ENCODE assay signal across 25 cellular contexts in the genomic region with DNA sequence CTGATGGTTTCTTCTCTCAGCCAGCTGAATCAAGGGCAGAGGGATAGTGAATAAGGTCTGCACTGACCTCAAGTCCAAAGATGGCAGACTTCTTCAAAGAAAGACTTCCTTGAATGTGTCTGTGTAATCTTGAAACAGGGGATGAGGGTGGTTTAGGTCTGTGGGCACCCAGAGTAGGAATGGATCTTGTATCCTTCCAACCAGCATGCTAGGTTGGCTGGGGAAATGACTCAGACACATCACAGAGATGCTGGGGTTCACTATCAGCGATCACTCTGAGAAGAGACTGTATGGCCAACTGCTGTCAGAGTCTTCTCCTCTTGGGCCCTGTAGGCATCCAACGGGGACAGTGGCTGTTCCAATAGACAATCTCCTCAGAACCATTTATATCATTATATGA.
"Had no signal": no experiment of that assay in that cellular context is flagged by ENCODE, and none has a peak within 500 bp of the region (broad histone marks: within the 10 kb centered on the region; RNA-seq: fewer than 3 reads in every experiment).

No MANE protein-coding gene starts in this region.

- DNase-seq: activated CD4-positive, alpha-beta memory T cell treated with anti-CD3 and anti-CD28 coated beads, Interleukin-2, amount 10 ng/mL, durations not matched to agents 7 days and 5 days; activated CD4-positive, alpha-beta T cell treated with anti-CD3 and anti-CD28 coated beads, Interleukin-2, amount 10 ng/mL, durations not matched to agents 24 days and 14 days; activated naive CD8-positive, alpha-beta T cell treated with anti-CD3 and anti-CD28 coated beads, Interleukin-2, amount 50 U/mL, for 24 hours; activated T-cell treated with anti-CD3 and anti-CD28 coated beads, Interleukin-2, amount 50 U/mL, for 48 hours; amniotic stem cell; body of pancreas; central memory CD4-positive, alpha-beta T cell; Kasumi-1; NCI-H1105 treated with DMSO at 0.1 percent for 48 hours; NCI-H1436 treated with DMSO at 0.1 percent for 48 hours; NCI-H187; NCI-H2081; NCI-H510A treated with DMSO at 0.1 percent for 48 hours; NCI-H69; NK-92 treated with Interleukin-12 subunit alpha and Interleukin-12 subunit beta, amount 100 ng/mL, for 24 hours; OCI-M1; Peyer's patch; Right ventricle myocardium superior; SK-N-SH had no signal

- H3K27ac ChIP-seq: ascending aorta, body of pancreas, Peyer's patch, RWPE1, SJCRH30 had no signal

- H3K4me3 ChIP-seq: ascending aorta, body of pancreas, K562, Peyer's patch, SJCRH30 had no signal

- H3K9me3 ChIP-seq: ascending aorta, body of pancreas, Peyer's patch, SJCRH30, SK-N-SH had no signal

- H3K27ac Mint-ChIP-seq: activated CD4-positive, alpha-beta memory T cell treated with anti-CD3 and anti-CD28 coated beads, Interleukin-2, amount 10 ng/mL, durations not matched to agents 7 days and 5 days; activated CD4-positive, alpha-beta T cell treated with anti-CD3 and anti-CD28 coated beads, Interleukin-2, amount 10 ng/mL, durations not matched to agents 24 days and 14 days; activated naive CD4-positive, alpha-beta T cell treated with anti-CD3 and anti-CD28 coated beads, Interleukin-2, amount 50 U/mL, for 24 hours; activated naive CD8-positive, alpha-beta T cell treated with anti-CD3 and anti-CD28 coated beads, Interleukin-2, amount 50 U/mL, for 24 hours had no signal

- H3K4me1 Mint-ChIP-seq: activated naive CD4-positive, alpha-beta T cell treated with anti-CD3 and anti-CD28 coated beads, Interleukin-2, amount 50 U/mL, for 24 hours; activated naive CD8-positive, alpha-beta T cell treated with anti-CD3 and anti-CD28 coated beads, Interleukin-2, amount 50 U/mL, for 24 hours had no signal

- H3K4me3 Mint-ChIP-seq: activated CD4-positive, alpha-beta memory T cell treated with anti-CD3 and anti-CD28 coated beads, Interleukin-2, amount 10 ng/mL, durations not matched to agents 7 days and 5 days; activated CD4-positive, alpha-beta T cell treated with anti-CD3 and anti-CD28 coated beads, Interleukin-2, amount 10 ng/mL, durations not matched to agents 24 days and 14 days; activated naive CD4-positive, alpha-beta T cell treated with anti-CD3 and anti-CD28 coated beads, Interleukin-2, amount 50 U/mL, for 24 hours; activated naive CD8-positive, alpha-beta T cell treated with anti-CD3 and anti-CD28 coated beads, Interleukin-2, amount 50 U/mL, for 24 hours had no signal

- H3K36me3 Mint-ChIP-seq: activated naive CD4-positive, alpha-beta T cell treated with anti-CD3 and anti-CD28 coated beads, Interleukin-2, amount 50 U/mL, for 24 hours had no signal

- H3K27me3 Mint-ChIP-seq: activated CD4-positive, alpha-beta memory T cell treated with anti-CD3 and anti-CD28 coated beads, Interleukin-2, amount 10 ng/mL, durations not matched to agents 7 days and 5 days; activated CD4-positive, alpha-beta T cell treated with anti-CD3 and anti-CD28 coated beads, Interleukin-2, amount 10 ng/mL, durations not matched to agents 24 days and 14 days; activated naive CD4-positive, alpha-beta T cell treated with anti-CD3 and anti-CD28 coated beads, Interleukin-2, amount 50 U/mL, for 24 hours; activated naive CD8-positive, alpha-beta T cell treated with anti-CD3 and anti-CD28 coated beads, Interleukin-2, amount 50 U/mL, for 24 hours had no signal

- H3K27me3 ChIP-seq: ascending aorta, body of pancreas, Peyer's patch, SJCRH30 had no signal

- H3K9me3 Mint-ChIP-seq: activated naive CD4-positive, alpha-beta T cell treated with anti-CD3 and anti-CD28 coated beads, Interleukin-2, amount 50 U/mL, for 24 hours; activated naive CD8-positive, alpha-beta T cell treated with anti-CD3 and anti-CD28 coated beads, Interleukin-2, amount 50 U/mL, for 24 hours had no signal

- H3K4me1 ChIP-seq: ascending aorta, Peyer's patch had no signal

- H3K36me3 ChIP-seq: ascending aorta, Peyer's patch, SJCRH30 had no signal

- ATAC-seq: activated CD4-positive, CD25-positive, alpha-beta regulatory T cell treated with anti-CD3 and anti-CD28 coated beads, Interleukin-2, amount 50 U/mL, for 24 hours; activated naive CD8-positive, alpha-beta T cell treated with anti-CD3 and anti-CD28 coated beads, Interleukin-2, amount 50 U/mL, for 24 hours; body of pancreas; K562 had no signal
